2 cellular contexts compared by ENCODE assay signal in the genomic region with DNA sequence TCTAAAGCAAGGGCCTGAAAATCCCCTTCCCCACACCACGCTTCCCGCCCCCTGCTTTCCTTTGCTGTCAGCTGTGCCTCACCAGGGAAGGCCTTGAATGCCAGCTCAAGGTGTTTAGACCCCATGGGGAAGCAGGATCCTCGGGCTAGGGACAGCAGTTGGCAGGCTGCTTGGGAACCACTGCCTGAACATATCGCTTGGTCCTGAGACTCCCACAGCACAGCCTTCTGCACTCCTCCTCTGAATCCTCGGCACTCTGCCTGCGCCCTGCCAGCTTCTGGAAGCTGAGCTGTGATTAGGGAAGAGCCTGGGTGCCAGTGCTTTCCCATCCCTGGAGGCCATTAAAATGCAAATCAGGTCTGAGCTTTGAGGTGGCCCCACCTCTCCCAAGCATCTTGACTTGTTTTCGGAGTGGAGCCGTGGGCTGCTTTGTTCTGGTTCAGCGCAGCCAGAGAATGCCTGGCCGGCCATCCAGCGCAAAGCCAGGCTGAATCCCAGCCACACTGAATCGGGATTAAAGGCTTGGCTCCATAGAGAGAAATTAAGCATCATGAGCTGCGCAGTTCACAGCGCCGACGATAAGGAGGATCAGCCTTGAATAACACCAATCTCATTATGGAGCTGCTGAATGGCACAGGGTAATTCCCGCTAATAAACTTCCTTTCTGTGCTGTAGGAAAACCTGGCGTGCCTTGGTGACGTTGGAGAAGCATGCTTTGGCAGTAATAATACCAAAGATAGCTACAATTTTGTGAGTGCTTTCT.
A peak's percentile ranks its signal among the peaks of the same experiment; 100 is the strongest.
TF ChIP-seq lines count a peak whose summit lies in the region.

No MANE protein-coding gene starts in this region.

TF ChIP-seq in H1, 55 proteins besides CTCF, POLR2A, EP300 and RAD21 (continued from another document):
- TF ChIP-seq, protein P1, sequence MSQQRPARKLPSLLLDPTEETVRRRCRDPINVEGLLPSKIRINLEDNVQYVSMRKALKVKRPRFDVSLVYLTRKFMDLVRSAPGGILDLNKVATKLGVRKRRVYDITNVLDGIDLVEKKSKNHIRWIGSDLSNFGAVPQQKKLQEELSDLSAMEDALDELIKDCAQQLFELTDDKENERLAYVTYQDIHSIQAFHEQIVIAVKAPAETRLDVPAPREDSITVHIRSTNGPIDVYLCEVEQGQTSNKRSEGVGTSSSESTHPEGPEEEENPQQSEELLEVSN (IDR thresholded peaks at IDR 0.05) = 0 out of 2 replicates have a peak, but pooled peaks have one; percentile 30
- no peak for TF ChIP-seq EGR1 (IDR thresholded peaks at IDR 0.05; ENCODE audit: borderline replicate concordance, low read depth, low read length)

TF ChIP-seq in SK-N-SH treated with all-trans-retinoic acid at 6 μM for 48 hours, 23 proteins besides CTCF, POLR2A, EP300 and RAD21:
- TF ChIP-seq, protein P2, sequence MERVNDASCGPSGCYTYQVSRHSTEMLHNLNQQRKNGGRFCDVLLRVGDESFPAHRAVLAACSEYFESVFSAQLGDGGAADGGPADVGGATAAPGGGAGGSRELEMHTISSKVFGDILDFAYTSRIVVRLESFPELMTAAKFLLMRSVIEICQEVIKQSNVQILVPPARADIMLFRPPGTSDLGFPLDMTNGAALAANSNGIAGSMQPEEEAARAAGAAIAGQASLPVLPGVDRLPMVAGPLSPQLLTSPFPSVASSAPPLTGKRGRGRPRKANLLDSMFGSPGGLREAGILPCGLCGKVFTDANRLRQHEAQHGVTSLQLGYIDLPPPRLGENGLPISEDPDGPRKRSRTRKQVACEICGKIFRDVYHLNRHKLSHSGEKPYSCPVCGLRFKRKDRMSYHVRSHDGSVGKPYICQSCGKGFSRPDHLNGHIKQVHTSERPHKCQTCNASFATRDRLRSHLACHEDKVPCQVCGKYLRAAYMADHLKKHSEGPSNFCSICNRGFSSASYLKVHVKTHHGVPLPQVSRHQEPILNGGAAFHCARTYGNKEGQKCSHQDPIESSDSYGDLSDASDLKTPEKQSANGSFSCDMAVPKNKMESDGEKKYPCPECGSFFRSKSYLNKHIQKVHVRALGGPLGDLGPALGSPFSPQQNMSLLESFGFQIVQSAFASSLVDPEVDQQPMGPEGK (CRISPR knock-in tag; IDR thresholded peaks at IDR 0.05; ENCODE audit: borderline replicate concordance) = no peak
- TF ChIP-seq ZNF565 (CRISPR knock-in tag; conservative IDR thresholded peaks at IDR 0.05; ENCODE audit: low read depth) (no peak), ZFP30 (CRISPR knock-in tag; IDR thresholded peaks at IDR 0.05) (no peak), TCF4 (CRISPR knock-in tag; IDR thresholded peaks at IDR 0.05; ENCODE audit: borderline replicate concordance) (no peak), ISL1 (CRISPR knock-in tag; IDR thresholded peaks at IDR 0.05) (no peak), ZC3H10 (CRISPR knock-in tag; IDR thresholded peaks at IDR 0.05) (no peak), ESRRG (CRISPR knock-in tag; IDR thresholded peaks at IDR 0.05) (no peak), ZFP3 (CRISPR knock-in tag; IDR thresholded peaks at IDR 0.05) (no peak), OSR1 (CRISPR knock-in tag; IDR thresholded peaks at IDR 0.05) (no peak), GLIS3 (CRISPR knock-in tag; IDR thresholded peaks at IDR 0.05) (no peak)
- TF ChIP-seq, protein P3, sequence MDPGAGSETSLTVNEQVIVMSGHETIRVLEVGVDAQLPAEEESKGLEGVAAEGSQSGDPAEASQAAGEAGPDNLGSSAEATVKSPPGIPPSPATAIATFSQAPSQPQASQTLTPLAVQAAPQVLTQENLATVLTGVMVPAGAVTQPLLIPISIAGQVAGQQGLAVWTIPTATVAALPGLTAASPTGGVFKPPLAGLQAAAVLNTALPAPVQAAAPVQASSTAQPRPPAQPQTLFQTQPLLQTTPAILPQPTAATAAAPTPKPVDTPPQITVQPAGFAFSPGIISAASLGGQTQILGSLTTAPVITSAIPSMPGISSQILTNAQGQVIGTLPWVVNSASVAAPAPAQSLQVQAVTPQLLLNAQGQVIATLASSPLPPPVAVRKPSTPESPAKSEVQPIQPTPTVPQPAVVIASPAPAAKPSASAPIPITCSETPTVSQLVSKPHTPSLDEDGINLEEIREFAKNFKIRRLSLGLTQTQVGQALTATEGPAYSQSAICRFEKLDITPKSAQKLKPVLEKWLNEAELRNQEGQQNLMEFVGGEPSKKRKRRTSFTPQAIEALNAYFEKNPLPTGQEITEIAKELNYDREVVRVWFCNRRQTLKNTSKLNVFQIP (CRISPR knock-in tag; IDR thresholded peaks at IDR 0.05; ENCODE audit: borderline replicate concordance, low read depth) = no peak
- TF ChIP-seq, protein P4, sequence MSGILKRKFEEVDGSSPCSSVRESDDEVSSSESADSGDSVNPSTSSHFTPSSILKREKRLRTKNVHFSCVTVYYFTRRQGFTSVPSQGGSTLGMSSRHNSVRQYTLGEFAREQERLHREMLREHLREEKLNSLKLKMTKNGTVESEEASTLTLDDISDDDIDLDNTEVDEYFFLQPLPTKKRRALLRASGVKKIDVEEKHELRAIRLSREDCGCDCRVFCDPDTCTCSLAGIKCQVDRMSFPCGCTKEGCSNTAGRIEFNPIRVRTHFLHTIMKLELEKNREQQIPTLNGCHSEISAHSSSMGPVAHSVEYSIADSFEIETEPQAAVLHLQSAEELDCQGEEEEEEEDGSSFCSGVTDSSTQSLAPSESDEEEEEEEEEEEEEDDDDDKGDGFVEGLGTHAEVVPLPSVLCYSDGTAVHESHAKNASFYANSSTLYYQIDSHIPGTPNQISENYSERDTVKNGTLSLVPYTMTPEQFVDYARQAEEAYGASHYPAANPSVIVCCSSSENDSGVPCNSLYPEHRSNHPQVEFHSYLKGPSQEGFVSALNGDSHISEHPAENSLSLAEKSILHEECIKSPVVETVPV (CRISPR knock-in tag; IDR thresholded peaks at IDR 0.05) = no peak
- TF ChIP-seq, protein P5, sequence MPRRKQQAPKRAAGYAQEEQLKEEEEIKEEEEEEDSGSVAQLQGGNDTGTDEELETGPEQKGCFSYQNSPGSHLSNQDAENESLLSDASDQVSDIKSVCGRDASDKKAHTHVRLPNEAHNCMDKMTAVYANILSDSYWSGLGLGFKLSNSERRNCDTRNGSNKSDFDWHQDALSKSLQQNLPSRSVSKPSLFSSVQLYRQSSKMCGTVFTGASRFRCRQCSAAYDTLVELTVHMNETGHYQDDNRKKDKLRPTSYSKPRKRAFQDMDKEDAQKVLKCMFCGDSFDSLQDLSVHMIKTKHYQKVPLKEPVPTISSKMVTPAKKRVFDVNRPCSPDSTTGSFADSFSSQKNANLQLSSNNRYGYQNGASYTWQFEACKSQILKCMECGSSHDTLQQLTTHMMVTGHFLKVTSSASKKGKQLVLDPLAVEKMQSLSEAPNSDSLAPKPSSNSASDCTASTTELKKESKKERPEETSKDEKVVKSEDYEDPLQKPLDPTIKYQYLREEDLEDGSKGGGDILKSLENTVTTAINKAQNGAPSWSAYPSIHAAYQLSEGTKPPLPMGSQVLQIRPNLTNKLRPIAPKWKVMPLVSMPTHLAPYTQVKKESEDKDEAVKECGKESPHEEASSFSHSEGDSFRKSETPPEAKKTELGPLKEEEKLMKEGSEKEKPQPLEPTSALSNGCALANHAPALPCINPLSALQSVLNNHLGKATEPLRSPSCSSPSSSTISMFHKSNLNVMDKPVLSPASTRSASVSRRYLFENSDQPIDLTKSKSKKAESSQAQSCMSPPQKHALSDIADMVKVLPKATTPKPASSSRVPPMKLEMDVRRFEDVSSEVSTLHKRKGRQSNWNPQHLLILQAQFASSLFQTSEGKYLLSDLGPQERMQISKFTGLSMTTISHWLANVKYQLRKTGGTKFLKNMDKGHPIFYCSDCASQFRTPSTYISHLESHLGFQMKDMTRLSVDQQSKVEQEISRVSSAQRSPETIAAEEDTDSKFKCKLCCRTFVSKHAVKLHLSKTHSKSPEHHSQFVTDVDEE (CRISPR knock-in tag; IDR thresholded peaks at IDR 0.05) = no peak
